1 cellular context compared by ENCODE assay signal in the genomic region with DNA sequence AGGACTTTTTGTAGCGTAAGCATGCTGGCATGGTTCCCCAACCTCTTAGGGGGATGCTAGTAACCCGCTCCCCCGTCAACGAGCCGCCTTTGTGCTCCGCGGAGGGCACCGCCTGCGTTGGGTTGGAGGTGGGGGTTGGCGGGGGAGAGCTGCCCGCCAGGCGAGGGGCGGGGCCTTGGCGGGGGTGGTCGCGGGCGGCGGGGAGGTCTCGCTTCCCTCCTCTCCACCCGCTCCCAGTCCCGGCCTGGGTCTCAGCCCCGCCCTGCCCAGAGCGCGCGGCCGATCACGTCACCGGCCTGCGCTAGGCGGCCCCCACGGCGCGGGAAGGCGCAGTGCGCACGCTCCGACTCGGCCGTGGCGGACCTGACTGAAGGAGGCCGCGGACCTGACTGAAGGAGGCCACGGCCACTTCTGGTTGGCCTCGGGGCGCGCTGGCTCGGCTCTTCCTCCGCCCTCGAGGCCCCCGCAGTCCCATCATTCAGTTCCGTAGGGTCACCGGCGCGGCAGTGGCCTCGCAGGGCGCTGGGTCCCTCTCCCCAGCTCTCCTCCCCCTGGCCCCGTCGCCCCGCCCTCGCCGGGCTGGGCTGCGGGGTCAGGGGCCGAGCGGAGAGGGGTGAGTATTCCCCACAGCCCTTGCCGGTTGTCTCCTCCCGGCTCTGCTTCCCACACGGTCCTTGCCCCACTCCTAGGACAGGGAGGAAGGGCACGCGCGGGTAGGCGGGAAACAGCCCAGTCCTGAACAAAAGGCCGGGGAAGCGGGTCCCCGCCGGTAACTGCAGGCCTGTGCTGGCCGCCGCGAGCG.
TF ChIP-seq lines count a peak whose summit lies in the region.

Gene ATG10 (plus strand): TSS at position 330 of the 802 bp plus-strand sequence. CDS start 15,548 bp downstream, outside the sequence.

TF ChIP-seq in HEK293, 187 proteins besides CTCF, POLR2A, EP300 and RAD21 (continued from another document and continues in another):
- TF ChIP-seq, protein P1, sequence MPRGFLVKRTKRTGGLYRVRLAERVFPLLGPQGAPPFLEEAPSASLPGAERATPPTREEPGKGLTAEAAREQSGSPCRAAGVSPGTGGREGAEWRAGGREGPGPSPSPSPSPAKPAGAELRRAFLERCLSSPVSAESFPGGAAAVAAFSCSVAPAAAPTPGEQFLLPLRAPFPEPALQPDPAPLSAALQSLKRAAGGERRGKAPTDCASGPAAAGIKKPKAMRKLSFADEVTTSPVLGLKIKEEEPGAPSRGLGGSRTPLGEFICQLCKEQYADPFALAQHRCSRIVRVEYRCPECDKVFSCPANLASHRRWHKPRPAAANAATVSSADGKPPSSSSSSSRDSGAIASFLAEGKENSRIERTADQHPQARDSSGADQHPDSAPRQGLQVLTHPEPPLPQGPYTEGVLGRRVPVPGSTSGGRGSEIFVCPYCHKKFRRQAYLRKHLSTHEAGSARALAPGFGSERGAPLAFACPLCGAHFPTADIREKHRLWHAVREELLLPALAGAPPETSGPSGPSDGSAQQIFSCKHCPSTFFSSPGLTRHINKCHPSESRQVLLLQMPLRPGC (tag by site-specific recombination; IDR thresholded peaks at IDR 0.05): no peak
- TF ChIP-seq OSR2 (tag by site-specific recombination; IDR thresholded peaks at IDR 0.05): no peak
- TF ChIP-seq ZNF76 (tag by site-specific recombination; IDR thresholded peaks at IDR 0.05; ENCODE audit: borderline replicate concordance, low read depth): peak; percentile 81
- TF ChIP-seq ZNF121 (tag by site-specific recombination; IDR thresholded peaks at IDR 0.05): peak; percentile 49; the same call in 1 of the 2 replicates
- peak; percentile 84 for TF ChIP-seq SP3 (tag by site-specific recombination; IDR thresholded peaks at IDR 0.05)
- no peak for TF ChIP-seq ZNF791 (tag by site-specific recombination; IDR thresholded peaks at IDR 0.05)
- TF ChIP-seq ZNF426 (tag by site-specific recombination; IDR thresholded peaks at IDR 0.05): no peak
- TF ChIP-seq OVOL3 (tag by site-specific recombination; IDR thresholded peaks at IDR 0.05): no peak
- TF ChIP-seq ZNF843 (tag by site-specific recombination; IDR thresholded peaks at IDR 0.05): no peak
- TF ChIP-seq ZNF692 (tag by site-specific recombination; IDR thresholded peaks at IDR 0.05): peak; percentile 65
- TF ChIP-seq ZBTB20 (tag by site-specific recombination; IDR thresholded peaks at IDR 0.05): peak; percentile 73; the same call in 1 of the 2 replicates
- peak; percentile 63; the same call in 1 of the 2 replicates for TF ChIP-seq SP7 (tag by site-specific recombination; IDR thresholded peaks at IDR 0.05)
- peak; percentile 63 for TF ChIP-seq ZNF660 (tag by site-specific recombination; IDR thresholded peaks at IDR 0.05)
- no peak for TF ChIP-seq ZNF175 (tag by site-specific recombination; IDR thresholded peaks at IDR 0.05)
- peak; percentile 86 for TF ChIP-seq PATZ1 (tag by site-specific recombination; IDR thresholded peaks at IDR 0.05)
- TF ChIP-seq KLF8 (tag by site-specific recombination; IDR thresholded peaks at IDR 0.05): peak; percentile 51; the same call in 1 of the 2 replicates
- no peak for TF ChIP-seq ZNF768 (tag by site-specific recombination; IDR thresholded peaks at IDR 0.05)
- no peak for TF ChIP-seq ZNF571 (tag by site-specific recombination; IDR thresholded peaks at IDR 0.05)
- TF ChIP-seq, protein P2, sequence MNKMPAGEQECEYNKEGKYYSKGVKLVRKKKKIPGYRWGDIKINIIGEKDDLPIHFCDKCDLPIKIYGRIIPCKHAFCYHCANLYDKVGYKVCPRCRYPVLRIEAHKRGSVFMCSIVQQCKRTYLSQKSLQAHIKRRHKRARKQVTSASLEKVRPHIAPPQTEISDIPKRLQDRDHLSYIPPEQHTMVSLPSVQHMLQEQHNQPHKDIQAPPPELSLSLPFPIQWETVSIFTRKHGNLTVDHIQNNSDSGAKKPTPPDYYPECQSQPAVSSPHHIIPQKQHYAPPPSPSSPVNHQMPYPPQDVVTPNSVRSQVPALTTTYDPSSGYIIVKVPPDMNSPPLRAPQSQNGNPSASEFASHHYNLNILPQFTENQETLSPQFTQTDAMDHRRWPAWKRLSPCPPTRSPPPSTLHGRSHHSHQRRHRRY (tag by site-specific recombination; IDR thresholded peaks at IDR 0.05): no peak
- no peak for TF ChIP-seq HOXD13 (CRISPR knock-in tag; IDR thresholded peaks at IDR 0.05; ENCODE audit: borderline replicate concordance)
- no peak for TF ChIP-seq ZNF423 (tag by site-specific recombination; IDR thresholded peaks at IDR 0.05)
- no peak; the same call in 1 of the 2 replicates for TF ChIP-seq ZNF561 (tag by site-specific recombination; IDR thresholded peaks at IDR 0.05; ENCODE audit: borderline replicate concordance)
- TF ChIP-seq SALL2 (tag by site-specific recombination; IDR thresholded peaks at IDR 0.05; ENCODE audit: borderline replicate concordance): no peak
- no peak for TF ChIP-seq FEZF1 (tag by site-specific recombination; IDR thresholded peaks at IDR 0.05)
- no peak for TF ChIP-seq ZNF510 (tag by site-specific recombination; IDR thresholded peaks at IDR 0.05; ENCODE audit: insufficient replicate concordance)
- TF ChIP-seq ZNF341 (tag by site-specific recombination; IDR thresholded peaks at IDR 0.05; ENCODE audit: low read depth): peak; percentile 88
- TF ChIP-seq ZNF302 (tag by site-specific recombination; IDR thresholded peaks at IDR 0.05; ENCODE audit: low read depth): no peak
- no peak for TF ChIP-seq ZNF664 (tag by site-specific recombination; IDR thresholded peaks at IDR 0.05)
- TF ChIP-seq ZXDB (tag by site-specific recombination; IDR thresholded peaks at IDR 0.05): peak; percentile 78
- TF ChIP-seq, protein P3, sequence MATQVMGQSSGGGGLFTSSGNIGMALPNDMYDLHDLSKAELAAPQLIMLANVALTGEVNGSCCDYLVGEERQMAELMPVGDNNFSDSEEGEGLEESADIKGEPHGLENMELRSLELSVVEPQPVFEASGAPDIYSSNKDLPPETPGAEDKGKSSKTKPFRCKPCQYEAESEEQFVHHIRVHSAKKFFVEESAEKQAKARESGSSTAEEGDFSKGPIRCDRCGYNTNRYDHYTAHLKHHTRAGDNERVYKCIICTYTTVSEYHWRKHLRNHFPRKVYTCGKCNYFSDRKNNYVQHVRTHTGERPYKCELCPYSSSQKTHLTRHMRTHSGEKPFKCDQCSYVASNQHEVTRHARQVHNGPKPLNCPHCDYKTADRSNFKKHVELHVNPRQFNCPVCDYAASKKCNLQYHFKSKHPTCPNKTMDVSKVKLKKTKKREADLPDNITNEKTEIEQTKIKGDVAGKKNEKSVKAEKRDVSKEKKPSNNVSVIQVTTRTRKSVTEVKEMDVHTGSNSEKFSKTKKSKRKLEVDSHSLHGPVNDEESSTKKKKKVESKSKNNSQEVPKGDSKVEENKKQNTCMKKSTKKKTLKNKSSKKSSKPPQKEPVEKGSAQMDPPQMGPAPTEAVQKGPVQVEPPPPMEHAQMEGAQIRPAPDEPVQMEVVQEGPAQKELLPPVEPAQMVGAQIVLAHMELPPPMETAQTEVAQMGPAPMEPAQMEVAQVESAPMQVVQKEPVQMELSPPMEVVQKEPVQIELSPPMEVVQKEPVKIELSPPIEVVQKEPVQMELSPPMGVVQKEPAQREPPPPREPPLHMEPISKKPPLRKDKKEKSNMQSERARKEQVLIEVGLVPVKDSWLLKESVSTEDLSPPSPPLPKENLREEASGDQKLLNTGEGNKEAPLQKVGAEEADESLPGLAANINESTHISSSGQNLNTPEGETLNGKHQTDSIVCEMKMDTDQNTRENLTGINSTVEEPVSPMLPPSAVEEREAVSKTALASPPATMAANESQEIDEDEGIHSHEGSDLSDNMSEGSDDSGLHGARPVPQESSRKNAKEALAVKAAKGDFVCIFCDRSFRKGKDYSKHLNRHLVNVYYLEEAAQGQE (tag by site-specific recombination; IDR thresholded peaks at IDR 0.05): no peak
- TF ChIP-seq ZNF239 (tag by site-specific recombination; IDR thresholded peaks at IDR 0.05): no peak
- peak; percentile 60 for TF ChIP-seq KLF9 (tag by site-specific recombination; IDR thresholded peaks at IDR 0.05; ENCODE audit: low read depth)
- peak; percentile 6; the same call in 1 of the 2 replicates for TF ChIP-seq ZIC2 (tag by site-specific recombination; IDR thresholded peaks at IDR 0.05)
- TF ChIP-seq ZNF777 (tag by site-specific recombination; IDR thresholded peaks at IDR 0.05; ENCODE audit: borderline replicate concordance): no peak
- TF ChIP-seq ZNF223 (tag by site-specific recombination; IDR thresholded peaks at IDR 0.05): no peak
- TF ChIP-seq ZNF354C (tag by site-specific recombination; IDR thresholded peaks at IDR 0.05; ENCODE audit: borderline replicate concordance, low read depth): no peak
- TF ChIP-seq, protein P4, sequence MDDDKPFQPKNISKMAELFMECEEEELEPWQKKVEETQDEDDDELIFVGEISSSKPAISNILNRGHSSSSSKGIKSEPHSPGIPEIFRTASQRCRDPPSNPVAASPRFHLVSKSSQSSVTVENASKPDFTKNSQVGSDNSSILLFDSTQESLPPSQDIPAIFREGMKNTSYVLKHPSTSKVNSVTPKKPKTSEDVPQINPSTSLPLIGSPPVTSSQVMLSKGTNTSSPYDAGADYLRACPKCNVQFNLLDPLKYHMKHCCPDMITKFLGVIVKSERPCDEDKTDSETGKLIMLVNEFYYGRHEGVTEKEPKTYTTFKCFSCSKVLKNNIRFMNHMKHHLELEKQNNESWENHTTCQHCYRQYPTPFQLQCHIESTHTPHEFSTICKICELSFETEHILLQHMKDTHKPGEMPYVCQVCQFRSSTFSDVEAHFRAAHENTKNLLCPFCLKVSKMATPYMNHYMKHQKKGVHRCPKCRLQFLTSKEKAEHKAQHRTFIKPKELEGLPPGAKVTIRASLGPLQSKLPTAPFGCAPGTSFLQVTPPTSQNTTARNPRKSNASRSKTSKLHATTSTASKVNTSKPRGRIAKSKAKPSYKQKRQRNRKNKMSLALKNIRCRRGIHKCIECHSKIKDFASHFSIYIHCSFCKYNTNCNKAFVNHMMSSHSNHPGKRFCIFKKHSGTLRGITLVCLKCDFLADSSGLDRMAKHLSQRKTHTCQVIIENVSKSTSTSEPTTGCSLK (tag by site-specific recombination; IDR thresholded peaks at IDR 0.05): no peak
- no peak for TF ChIP-seq ZNF626 (tag by site-specific recombination; IDR thresholded peaks at IDR 0.05)
- TF ChIP-seq ZNF433 (tag by site-specific recombination; IDR thresholded peaks at IDR 0.05; ENCODE audit: low read depth): no peak
- TF ChIP-seq, protein P5, sequence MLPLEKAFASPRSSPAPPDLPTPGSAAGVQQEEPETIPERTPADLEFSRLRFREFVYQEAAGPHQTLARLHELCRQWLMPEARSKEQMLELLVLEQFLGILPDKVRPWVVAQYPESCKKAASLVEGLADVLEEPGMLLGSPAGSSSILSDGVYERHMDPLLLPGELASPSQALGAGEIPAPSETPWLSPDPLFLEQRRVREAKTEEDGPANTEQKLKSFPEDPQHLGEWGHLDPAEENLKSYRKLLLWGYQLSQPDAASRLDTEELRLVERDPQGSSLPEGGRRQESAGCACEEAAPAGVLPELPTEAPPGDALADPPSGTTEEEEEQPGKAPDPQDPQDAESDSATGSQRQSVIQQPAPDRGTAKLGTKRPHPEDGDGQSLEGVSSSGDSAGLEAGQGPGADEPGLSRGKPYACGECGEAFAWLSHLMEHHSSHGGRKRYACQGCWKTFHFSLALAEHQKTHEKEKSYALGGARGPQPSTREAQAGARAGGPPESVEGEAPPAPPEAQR (tag by site-specific recombination; IDR thresholded peaks at IDR 0.05): no peak
- TF ChIP-seq ZNF24 (tag by site-specific recombination; IDR thresholded peaks at IDR 0.05): no peak
- no peak for TF ChIP-seq ZNF621 (tag by site-specific recombination; IDR thresholded peaks at IDR 0.05)
- TF ChIP-seq ZNF610 (tag by site-specific recombination; IDR thresholded peaks at IDR 0.05; ENCODE audit: borderline replicate concordance): no peak
- TF ChIP-seq ZFP41 (tag by site-specific recombination; IDR thresholded peaks at IDR 0.05; ENCODE audit: borderline replicate concordance): no peak
- TF ChIP-seq, protein P6, sequence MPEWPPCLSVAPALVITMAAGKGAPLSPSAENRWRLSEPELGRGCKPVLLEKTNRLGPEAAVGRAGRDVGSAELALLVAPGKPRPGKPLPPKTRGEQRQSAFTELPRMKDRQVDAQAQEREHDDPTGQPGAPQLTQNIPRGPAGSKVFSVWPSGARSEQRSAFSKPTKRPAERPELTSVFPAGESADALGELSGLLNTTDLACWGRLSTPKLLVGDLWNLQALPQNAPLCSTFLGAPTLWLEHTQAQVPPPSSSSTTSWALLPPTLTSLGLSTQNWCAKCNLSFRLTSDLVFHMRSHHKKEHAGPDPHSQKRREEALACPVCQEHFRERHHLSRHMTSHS (tag by site-specific recombination; IDR thresholded peaks at IDR 0.05): no peak
- TF ChIP-seq ZNF112 (tag by site-specific recombination; IDR thresholded peaks at IDR 0.05): no peak
- no peak for TF ChIP-seq ZNF16 (tag by site-specific recombination; IDR thresholded peaks at IDR 0.05; ENCODE audit: low read depth)
- TF ChIP-seq REPIN1 (tag by site-specific recombination; IDR thresholded peaks at IDR 0.05; ENCODE audit: low read depth): no peak
- TF ChIP-seq ZNF548 (tag by site-specific recombination; IDR thresholded peaks at IDR 0.05): no peak
- no peak; the same call in 1 of the 2 replicates for TF ChIP-seq BCL11B (tag by site-specific recombination; IDR thresholded peaks at IDR 0.05; ENCODE audit: low read depth)
- no peak for TF ChIP-seq ZNF19 (tag by site-specific recombination; IDR thresholded peaks at IDR 0.05; ENCODE audit: low read depth)
- TF ChIP-seq ZNF391 (tag by site-specific recombination; IDR thresholded peaks at IDR 0.05; ENCODE audit: borderline replicate concordance, low read depth): peak; percentile 47; the same call in 1 of the 2 replicates
